ENCODE assay signal across 8 cellular contexts in genomic region chr12:124898200-124898950, GRCh38. TPM values are rescaled to one million over a fixed set of nuclear protein-coding genes. Genes with fewer than 3 reads are reported as not detected.
A peak's percentile ranks its signal among the peaks of the same experiment; 100 is the strongest.
DNase-seq lines count a peak whose midpoint lies in the region; ATAC-seq and TF ChIP-seq lines count a peak whose summit lies in the region.

No MANE protein-coding gene starts in this region.

- H3K79me2 ChIP-seq in osteoblast (ENCODE audit: insufficient read depth, low read length), result no peaks in the 10 kb centered on the region

- no peak for TF ChIP-seq POLR2A in esophagus muscularis mucosa (IDR thresholded peaks at IDR 0.05; ENCODE audit: low read depth)

- H3K27ac ChIP-seq in esophagus muscularis mucosa (replicated peaks in 1 of 4) (no peak overlapping the region), osteoblast (ENCODE audit: low read depth, low read length) (no peak overlapping the region)

- TF ChIP-seq CTCF in esophagus muscularis mucosa (IDR thresholded peaks at IDR 0.05) (peak in 2 of 3 experiments; percentile 19 to 45), osteoblast (IDR thresholded peaks at IDR 0.05; ENCODE audit: extremely low read depth, low read depth, low read length) (peak; percentile 65)

- peak overlapping the region; percentile 81 for H2AFZ ChIP-seq in osteoblast (ENCODE audit: low read length)

- peaks cover 6 to 16% (median 13%) of the 10 kb centered on the region in 4 donors for H3K4me1 ChIP-seq in esophagus muscularis mucosa
- H3K4me1 ChIP-seq in osteoblast (ENCODE audit: insufficient read depth, low read length), result peaks cover 16% of the 10 kb centered on the region

- intact Hi-C loops in esophagus muscularis mucosa (cut with DNase I), result no loop called here

- ATAC-seq in HG02798 (IDR thresholded peaks at IDR 0.05; ENCODE audit: poor library complexity, unreplicated experiment) (peak; percentile 37), GM19455 (IDR thresholded peaks at IDR 0.05; ENCODE audit: unreplicated experiment) (no peak), GM18873 (IDR thresholded peaks at IDR 0.05; ENCODE audit: low FRiP score, unreplicated experiment) (no peak)

- no peaks in the 10 kb centered on the region for H4K20me1 ChIP-seq in osteoblast (ENCODE audit: insufficient read depth, low read length)

- H3K36me3 ChIP-seq in esophagus muscularis mucosa (no peaks in the 10 kb centered on the region), osteoblast (ENCODE audit: insufficient read depth, low read length) (no peaks in the 10 kb centered on the region)

- 34% methylated on average over 16 of the region's 18 CpGs for WGBS in esophagus muscularis mucosa

- H3K27me3 ChIP-seq in esophagus muscularis mucosa (no peaks in the 10 kb centered on the region), osteoblast (ENCODE audit: insufficient read depth, low read length) (no peaks in the 10 kb centered on the region)

- H3K4me2 ChIP-seq in osteoblast (ENCODE audit: insufficient read depth, low read length), result peak overlapping the region; percentile 83

- H3K4me3 ChIP-seq in esophagus muscularis mucosa (peak overlapping the region in 2 of 4 donors; percentile 9 to 16), osteoblast (ENCODE audit: insufficient read depth, low read length) (peak overlapping the region; percentile 62)

- H3K9me3 ChIP-seq in esophagus muscularis mucosa (no peaks in the 10 kb centered on the region), osteoblast (ENCODE audit: low read depth, low read length) (no peaks in the 10 kb centered on the region)

- DNase-seq in EL (peak; percentile 49), NOMO-1 treated with dmso at 0.1 percent for 144 hours (lab: John Stamatoyannopoulos, UW; ENCODE audit: unreplicated experiment) (peak; percentile 71), activated T-cell treated with anti-CD3 and anti-CD28 coated beads for 24 hours (ENCODE audit: low read depth) (peak; percentile 53), esophagus muscularis mucosa (ENCODE audit: extremely low spot score) (no peak), osteoblast (ENCODE audit: insufficient read length, low spot score, missing footprints) (no peak)

- TF ChIP-seq EP300 in esophagus muscularis mucosa (IDR thresholded peaks at IDR 0.05), result no peak

RNA-seq across cellular contexts. Expression of gene UBC, which starts 16.1 kb away (rescaled TPM):
- total RNA-seq in esophagus muscularis mucosa (1,000 to 10,000 TPM; 1,267 to 2,383 (median 1,576) TPM), osteoblast (1,904 and 1,975 TPM in 2 replicates)

RNA-seq across cellular contexts. Expression of gene SCARB1, which starts 34.7 kb away (rescaled TPM):
- total RNA-seq in esophagus muscularis mucosa (10 to 100 TPM in 2 of 4 donors, 1 to 10 TPM in 2; 8.3 to 24.1 (median 13.0) TPM), osteoblast (9.4 and 10.9 TPM in 2 replicates)

Comparison
In these comparisons a context has a peak if more than half of its experiments do, and no peak if none do; other contexts are left out.
1. DNase-seq: peak in EL (single experiment), NOMO-1 treated with dmso at 0.1 percent for 144 hours (single experiment) and activated T-cell treated with anti-CD3 and anti-CD28 coated beads for 24 hours (single experiment); none in esophagus muscularis mucosa (single experiment) and osteoblast (single experiment).